ENCODE assay signal across 24 cellular contexts in genomic region chr18:28018361-28018760, GRCh38.
A peak's percentile ranks its signal among the peaks of the same experiment; 100 is the strongest.
DNase-seq lines count a peak whose midpoint lies in the region; FAIRE-seq and TF ChIP-seq lines count a peak whose summit lies in the region.
"Had no signal": no experiment of that assay in that cellular context is flagged by ENCODE, and none has a peak within 500 bp of the region (broad histone marks: within the 10 kb centered on the region; RNA-seq: fewer than 3 reads in every experiment).

No MANE protein-coding gene starts in this region.

- TF ChIP-seq CTCF in AG04449 (IDR thresholded peaks at IDR 0.05; ENCODE audit: insufficient read depth, low read length, missing control alignments): no peak

- H3K27me3 Mint-ChIP-seq in activated naive CD4-positive, alpha-beta T cell treated with anti-CD3 and anti-CD28 coated beads for 36 hours (ENCODE audit: low read depth): no peaks in the 10 kb centered on the region
- H3K27me3 Mint-ChIP-seq: B cell; CD4-positive, CD25-positive, alpha-beta regulatory T cell had no signal

- H3K9me3 Mint-ChIP-seq in activated naive CD4-positive, alpha-beta T cell treated with anti-CD3 and anti-CD28 coated beads for 36 hours: peaks cover 2% of the 10 kb centered on the region

- CTCF ChIA-PET in AG04449 (lab: Yijun Ruan, JAX): no interaction called here
- CTCF ChIA-PET in activated naive CD4-positive, alpha-beta T cell treated with anti-CD3 and anti-CD28 coated beads for 36 hours (lab: Charles Lee): no interaction called here

- FAIRE-seq in RCC 7860 (lab: Jason Lieb, UNC): no peak
- FAIRE-seq: A549, GM12878, GM19239, H1 had no signal

- no peak overlapping the region for H3K4me3 Mint-ChIP-seq in activated naive CD4-positive, alpha-beta T cell treated with anti-CD3 and anti-CD28 coated beads for 36 hours
- H3K4me3 Mint-ChIP-seq: B cell; CD4-positive, CD25-positive, alpha-beta regulatory T cell; CD8-positive, alpha-beta T cell had no signal

- H3K4me1 Mint-ChIP-seq in activated naive CD4-positive, alpha-beta T cell treated with anti-CD3 and anti-CD28 coated beads for 36 hours (ENCODE audit: low read depth): no peaks in the 10 kb centered on the region
- H3K4me1 Mint-ChIP-seq: B cell; CD4-positive, CD25-positive, alpha-beta regulatory T cell had no signal

- H3K4me3 ChIP-seq in AG04449 (ENCODE audit: low read depth, low read length): no peak overlapping the region
- H3K4me3 ChIP-seq: A549, BLaER1, GM12878, GM23248 had no signal

- no peak overlapping the region for H3K27ac Mint-ChIP-seq in activated naive CD4-positive, alpha-beta T cell treated with anti-CD3 and anti-CD28 coated beads for 36 hours
- H3K27ac Mint-ChIP-seq: B cell; CD4-positive, CD25-positive, alpha-beta regulatory T cell; CD8-positive, alpha-beta T cell had no signal

- H3K36me3 Mint-ChIP-seq in activated naive CD4-positive, alpha-beta T cell treated with anti-CD3 and anti-CD28 coated beads for 36 hours (ENCODE audit: low read depth): no peaks in the 10 kb centered on the region
- H3K36me3 Mint-ChIP-seq: CD4-positive, CD25-positive, alpha-beta regulatory T cell; CD8-positive, alpha-beta T cell had no signal

- DNase-seq in AG04449 (ENCODE audit: low read depth, low spot score) (peak; percentile 14), EH (ENCODE audit: low read depth) (peak; percentile 29), RCC 7860 (ENCODE audit: low spot score) (peak; percentile 23), ureter (ENCODE audit: low spot score) (no peak), NCI-H187 (lab: John Stamatoyannopoulos, UW) (no peak)
- DNase-seq in activated naive CD4-positive, alpha-beta T cell treated with anti-CD3 and anti-CD28 coated beads for 36 hours: no peak
- DNase-seq: 8988T; ACHN; Caco-2; CD4-positive, CD25-positive, alpha-beta regulatory T cell; CD8-positive, alpha-beta T cell; DMS153; DND-41; EL; GDM1; GM23248; H7; HCEC 1CT had no signal

- intact Hi-C loops in activated naive CD4-positive, alpha-beta T cell treated with anti-CD3 and anti-CD28 coated beads for 36 hours (cut with micrococcal nuclease): no loop called here

- POLR2A ChIA-PET in AG04449 (lab: Yijun Ruan, JAX): no interaction called here

Comparison
In these comparisons a context has a peak if more than half of its experiments do, and no peak if none do; other contexts are left out.
1. DNase-seq: peak in AG04449 (single experiment), EH (single experiment) and RCC 7860 (single experiment); none in ureter (single experiment), activated naive CD4-positive, alpha-beta T cell treated with anti-CD3 and anti-CD28 coated beads for 36 hours (single experiment) and NCI-H187 (0 of 2).